Comparison of ENCODE assay signal across 20 cellular contexts in genomic region chr6:149095842-149096241, GRCh38.
A peak's percentile ranks its signal among the peaks of the same experiment; 100 is the strongest.
DNase-seq lines count a peak whose midpoint lies in the region; ATAC-seq and TF ChIP-seq lines count a peak whose summit lies in the region.
"Had no signal": no experiment of that assay in that cellular context is flagged by ENCODE, and none has a peak within 500 bp of the region (broad histone marks: within the 10 kb centered on the region; RNA-seq: fewer than 3 reads in every experiment).

No MANE protein-coding gene starts in this region.

- H3K9ac ChIP-seq in MM.1S (ENCODE audit: low read length), result no peak overlapping the region
- H3K9ac ChIP-seq: BLaER1 had no signal

- H3K27me3 ChIP-seq in MM.1S (replicated peaks; ENCODE audit: insufficient read depth, low read length), result no peaks in the 10 kb centered on the region
- H3K27me3 ChIP-seq: BLaER1, Peyer's patch had no signal

- H3K4me2 ChIP-seq in MM.1S (ENCODE audit: low read depth, low read length), result no peak overlapping the region
- H3K4me2 ChIP-seq: BLaER1 had no signal

- H3K4me1 Mint-ChIP-seq in activated T-cell treated with anti-CD3 and anti-CD28 coated beads, Interleukin-2, amount 50 U/mL, for 24 hours (ENCODE audit: low read depth), result peaks cover 54% of the 10 kb centered on the region
- peaks cover 39 to 56% (median 47%) of the 10 kb centered on the region in 3 donors for H3K4me1 Mint-ChIP-seq in T-cell
- peaks cover 46% of the 10 kb centered on the region for H3K4me1 Mint-ChIP-seq in activated T-helper 17 cell treated with anti-CD3 and anti-CD28 coated beads, Interleukin-2, amount 50 U/mL, for 72 hours

- H3K36me3 ChIP-seq in MM.1S (replicated peaks; ENCODE audit: insufficient read depth, low read length), result no peaks in the 10 kb centered on the region
- H3K36me3 ChIP-seq: BLaER1, HAP-1, Peyer's patch had no signal

- no peaks in the 10 kb centered on the region for H3K9me3 ChIP-seq in MM.1S (replicated peaks; ENCODE audit: insufficient read depth, low read length)
- H3K9me3 ChIP-seq: Peyer's patch had no signal

- H3K4me3 ChIP-seq in MM.1S (ENCODE audit: low read length), result no peak overlapping the region
- H3K4me3 ChIP-seq: BLaER1, HAP-1, Peyer's patch had no signal

- POLR2A ChIA-PET in T-cell (lab: Charles Lee), result interaction anchor here (0.6 to 1.0 kb wide), 3 partner anchors 35 to 783 kb away, joined by 3 to 6 read pairs (median 4); no protein-coding TSS in a partner anchor

- H2AFZ ChIP-seq in MM.1S (ENCODE audit: low read length), result no peak overlapping the region

- H3K27ac ChIP-seq in MM.1S (ENCODE audit: low read length), result no peak overlapping the region
- H3K27ac ChIP-seq: BLaER1, Peyer's patch had no signal

- H3K4me3 Mint-ChIP-seq in activated T-cell treated with anti-CD3 and anti-CD28 coated beads, Interleukin-2, amount 50 U/mL, for 24 hours, result no peak overlapping the region
- peak overlapping the region in 1 of 3 donors; percentile 56 for H3K4me3 Mint-ChIP-seq in T-cell
- H3K4me3 Mint-ChIP-seq in activated T-helper 17 cell treated with anti-CD3 and anti-CD28 coated beads, Interleukin-2, amount 50 U/mL, for 72 hours, result peak overlapping the region; percentile 82

- CTCF ChIA-PET in T-cell (lab: Charles Lee), result interaction anchor here in 1 of 2 donors (0.6 kb wide), 1 partner anchor 321 kb away, joined by 3 read pairs; no protein-coding TSS in a partner anchor

- no peaks in the 10 kb centered on the region for H3F3A ChIP-seq in MM.1S (ENCODE audit: insufficient read depth, low read length)

- H3K4me1 ChIP-seq in MM.1S (ENCODE audit: low read length), result no peaks in the 10 kb centered on the region
- H3K4me1 ChIP-seq: Peyer's patch had no signal

- no peak for DNase-seq in activated T-cell treated with anti-CD3 and anti-CD28 coated beads, Interleukin-2, amount 50 U/mL, for 24 hours
- DNase-seq in activated T-cell treated with anti-CD3 and anti-CD28 coated beads, Interleukin-2, amount 50 U/mL, for 48 hours, result no peak
- no peak for DNase-seq in T-cell
- DNase-seq in stimulated activated naive CD8-positive, alpha-beta T cell treated with anti-CD3 and anti-CD28 coated beads, Interleukin-15, Interleukin-2, amounts not matched to agents 100 U/mL and 50 U/mL, for 24 hours, result no peak
- no peak for DNase-seq in MM.1S
- no peak for DNase-seq in NCI-H1694 treated with DMSO at 0.1 percent for 48 hours (lab: John Stamatoyannopoulos, UW)
- DNase-seq: activated effector memory CD4-positive, alpha-beta T cell treated with anti-CD3 and anti-CD28 coated beads, Interleukin-2, amount 50 U/mL, for 16 hours; effector memory CD4-positive, alpha-beta T cell; left cardiac atrium; midbrain; NCI-H1694; NCI-H82; Peyer's patch; small intestine; stimulated activated CD4-positive, alpha-beta T cell treated with anti-CD3 and anti-CD28 coated beads, Interleukin-2, amount 100 ng/mL, for 48 hours; T1000 had no signal

- no peaks in the 10 kb centered on the region for H3K79me2 ChIP-seq in MM.1S (ENCODE audit: low read length)

- no peaks in the 10 kb centered on the region for H3K9me2 ChIP-seq in MM.1S (replicated peaks; ENCODE audit: insufficient read depth, low read length)

- peak in 1 of 4 experiments; percentile 53 for ATAC-seq in T-cell (replicated peaks in 1 of 4)
- peak; percentile 22 for ATAC-seq in activated T-helper 17 cell treated with anti-CD3 and anti-CD28 coated beads, Interleukin-2, amount 50 U/mL, for 72 hours (replicated peaks)
- ATAC-seq in stimulated activated naive CD8-positive, alpha-beta T cell treated with anti-CD3 and anti-CD28 coated beads, Interleukin-15, Interleukin-2, amounts not matched to agents 100 U/mL and 50 U/mL, for 24 hours, result peak; percentile 42
- ATAC-seq in GM18517 (IDR thresholded peaks at IDR 0.05; ENCODE audit: unreplicated experiment), result no peak
- ATAC-seq: left cardiac atrium had no signal

- H4K20me1 ChIP-seq in MM.1S (ENCODE audit: insufficient read depth, low read length), result no peaks in the 10 kb centered on the region
- H4K20me1 ChIP-seq: BLaER1 had no signal

- H3K27me3 Mint-ChIP-seq in activated T-cell treated with anti-CD3 and anti-CD28 coated beads, Interleukin-2, amount 50 U/mL, for 24 hours, result no peaks in the 10 kb centered on the region
- H3K27me3 Mint-ChIP-seq in T-cell, result no peaks in the 10 kb centered on the region
- H3K27me3 Mint-ChIP-seq in activated T-helper 17 cell treated with anti-CD3 and anti-CD28 coated beads, Interleukin-2, amount 50 U/mL, for 72 hours, result no peaks in the 10 kb centered on the region

- H3K36me3 Mint-ChIP-seq in activated T-cell treated with anti-CD3 and anti-CD28 coated beads, Interleukin-2, amount 50 U/mL, for 24 hours (ENCODE audit: low read depth), result peaks cover 15% of the 10 kb centered on the region
- peaks cover 23% of the 10 kb centered on the region for H3K36me3 Mint-ChIP-seq in T-cell
- no peaks in the 10 kb centered on the region for H3K36me3 Mint-ChIP-seq in activated T-helper 17 cell treated with anti-CD3 and anti-CD28 coated beads, Interleukin-2, amount 50 U/mL, for 72 hours (ENCODE audit: low read depth)

- TF ChIP-seq CTCF in MM.1S (IDR thresholded peaks at IDR 0.05; ENCODE audit: low read length), result no peak

- H3K9me3 Mint-ChIP-seq in activated T-cell treated with anti-CD3 and anti-CD28 coated beads, Interleukin-2, amount 50 U/mL, for 24 hours, result peaks cover 20% of the 10 kb centered on the region
- H3K9me3 Mint-ChIP-seq in T-cell, result peaks cover 10 to 29% (median 15%) of the 10 kb centered on the region in 3 donors
- peaks cover 11% of the 10 kb centered on the region for H3K9me3 Mint-ChIP-seq in activated T-helper 17 cell treated with anti-CD3 and anti-CD28 coated beads, Interleukin-2, amount 50 U/mL, for 72 hours

- peak overlapping the region; percentile 86 for H3K27ac Mint-ChIP-seq in activated T-cell treated with anti-CD3 and anti-CD28 coated beads, Interleukin-2, amount 50 U/mL, for 24 hours
- H3K27ac Mint-ChIP-seq in T-cell, result peak overlapping the region; percentile 79 to 92
- H3K27ac Mint-ChIP-seq in activated T-helper 17 cell treated with anti-CD3 and anti-CD28 coated beads, Interleukin-2, amount 50 U/mL, for 72 hours, result peak overlapping the region; percentile 94
